In genomic region chr12:18283776-18284175, GRCh38 we compare ENCODE assay signal across 1 cellular context.
TF ChIP-seq lines count a peak whose summit lies in the region.

No MANE protein-coding gene starts in this region.

TF ChIP-seq in H1, 55 proteins besides CTCF, POLR2A, EP300 and RAD21:
- no peak for TF ChIP-seq KDM1A (IDR thresholded peaks at IDR 0.05; ENCODE audit: borderline replicate concordance, low read length)
- TF ChIP-seq CHD1 (IDR thresholded peaks at IDR 0.05; ENCODE audit: low read depth, low read length), result no peak
- TF ChIP-seq RNF2 (IDR thresholded peaks at IDR 0.05; ENCODE audit: borderline replicate concordance, low read depth, low read length, missing control alignments, poor library complexity, severe bottlenecking), result no peak
- no peak for TF ChIP-seq ASH2L (IDR thresholded peaks at IDR 0.05; ENCODE audit: low read length)
- TF ChIP-seq EZH2 (IDR thresholded peaks at IDR 0.05; ENCODE audit: low read depth, low read length, severe bottlenecking), result no peak
- no peak for TF ChIP-seq RFX5 (IDR thresholded peaks at IDR 0.05; ENCODE audit: borderline replicate concordance, low read depth, low read length)
- TF ChIP-seq JUND (IDR thresholded peaks at IDR 0.05; ENCODE audit: low read length), result no peak
- TF ChIP-seq ATF2 (IDR thresholded peaks at IDR 0.05; ENCODE audit: low read length), result no peak
- no peak for TF ChIP-seq SP1 (IDR thresholded peaks at IDR 0.05; ENCODE audit: low read depth, low read length)
- TF ChIP-seq TAF1 (IDR thresholded peaks at IDR 0.05; ENCODE audit: low read depth, low read length), result no peak
- TF ChIP-seq BACH1 (IDR thresholded peaks at IDR 0.05; ENCODE audit: low read length), result no peak
- TF ChIP-seq EGR1 (IDR thresholded peaks at IDR 0.05; ENCODE audit: borderline replicate concordance, low read depth, low read length), result no peak
- TF ChIP-seq GTF2F1 (IDR thresholded peaks at IDR 0.05; ENCODE audit: borderline replicate concordance, low read depth, low read length), result no peak
- TF ChIP-seq SP2 (IDR thresholded peaks at IDR 0.05; ENCODE audit: low read length), result no peak
- TF ChIP-seq E2F6 (IDR thresholded peaks at IDR 0.05), result no peak
- no peak for TF ChIP-seq YY1 (IDR thresholded peaks at IDR 0.05; ENCODE audit: low read depth, low read length)
- TF ChIP-seq SRF (IDR thresholded peaks at IDR 0.05; ENCODE audit: low read depth, low read length), result no peak
- TF ChIP-seq HDAC6 (IDR thresholded peaks at IDR 0.05; ENCODE audit: low read depth, low read length), result no peak
- TF ChIP-seq TEAD4 (IDR thresholded peaks at IDR 0.05; ENCODE audit: low read depth, low read length), result no peak
- TF ChIP-seq USF2 (IDR thresholded peaks at IDR 0.05; ENCODE audit: low read length), result no peak
